ENCODE assay signal across 26 cellular contexts in genomic region chr11:2996976-2997375, GRCh38. TPM values are rescaled to one million over a fixed set of nuclear protein-coding genes. Genes with fewer than 3 reads are reported as not detected.
DNase-seq lines count a peak whose midpoint lies in the region; ATAC-seq and TF ChIP-seq lines count a peak whose summit lies in the region.
"Had no signal": no experiment of that assay in that cellular context is flagged by ENCODE, and none has a peak within 500 bp of the region (broad histone marks: within the 10 kb centered on the region; RNA-seq: fewer than 3 reads in every experiment).

No MANE protein-coding gene starts in this region.

- POLR2A ChIA-PET in HCT116 (lab: Charles Lee) = no interaction called here

- no peak for TF ChIP-seq CTCF in HCT116 (IDR thresholded peaks at IDR 0.05 in 2 of 3, conservative IDR thresholded peaks at IDR 0.05 in 1 of 3; ENCODE audit: borderline replicate concordance in 1 of 3, insufficient read depth in 1 of 3, low read depth in 2 of 3, low read length in 2 of 3)
- no peak for TF ChIP-seq CTCF in dorsolateral prefrontal cortex (IDR thresholded peaks at IDR 0.05 in 54 of 56, conservative IDR thresholded peaks at IDR 0.05 in 2 of 56; ENCODE audit: low read depth in 1 of 56, partially characterized antibody in 56 of 56)
- TF ChIP-seq CTCF in nephron progenitor cell (IDR thresholded peaks at IDR 0.05) = no peak

- TF ChIP-seq POLR2A in HCT116 (IDR thresholded peaks at IDR 0.05; ENCODE audit: borderline replicate concordance, extremely low read depth, insufficient read depth, insufficient read length) = no peak

- no peaks in the 10 kb centered on the region for H3K79me2 ChIP-seq in HCT116 (ENCODE audit: insufficient read depth, low read length)

- no peak overlapping the region for H3K9ac ChIP-seq in HCT116 (ENCODE audit: low read length)
- H3K9ac ChIP-seq: BLaER1 had no signal

- H3K27me3 Mint-ChIP-seq in nephron progenitor cell (ENCODE audit: low read depth, poor library complexity) = peaks cover 6% of the 10 kb centered on the region
- H3K27me3 Mint-ChIP-seq: activated naive CD8-positive, alpha-beta T cell had no signal

- no peaks in the 10 kb centered on the region for H3K9me3 ChIP-seq in HCT116 (ENCODE audit: control insufficient read depth in 1 of 2, insufficient read depth in 1 of 2, low read depth in 1 of 2, low read length in 2 of 2)
- H3K9me3 ChIP-seq: BLaER1, colonic mucosa had no signal

- H3K36me3 Mint-ChIP-seq in nephron progenitor cell (ENCODE audit: low read depth) = peaks cover 4% of the 10 kb centered on the region
- H3K36me3 Mint-ChIP-seq in stimulated activated effector memory CD8-positive, alpha-beta T cell treated with anti-CD3 and anti-CD28 coated beads, Interleukin-12 subunit alpha, Interleukin-12 subunit beta, amount 100 ng/mL, for 72 hours = peaks cover 40% of the 10 kb centered on the region

- no peak for ATAC-seq in HCT116
- ATAC-seq in stimulated activated effector memory CD8-positive, alpha-beta T cell treated with anti-CD3 and anti-CD28 coated beads, Interleukin-12 subunit alpha, Interleukin-12 subunit beta, amount 100 ng/mL, for 72 hours = no peak
- ATAC-seq in HG02588 (IDR thresholded peaks at IDR 0.05; ENCODE audit: unreplicated experiment) = no peak
- no peak for ATAC-seq in GM21515 (IDR thresholded peaks at IDR 0.05; ENCODE audit: unreplicated experiment)
- ATAC-seq: esophagus mucosa; left ventricle myocardium superior; naive thymus-derived CD8-positive, alpha-beta T cell had no signal

- peak overlapping the region; percentile 98 for H3K27ac Mint-ChIP-seq in nephron progenitor cell
- no peak overlapping the region for H3K27ac Mint-ChIP-seq in stimulated activated effector memory CD8-positive, alpha-beta T cell treated with anti-CD3 and anti-CD28 coated beads, Interleukin-12 subunit alpha, Interleukin-12 subunit beta, amount 100 ng/mL, for 72 hours
- H3K27ac Mint-ChIP-seq: activated naive CD8-positive, alpha-beta T cell; activated T-helper 1 cell treated with anti-CD3 and anti-CD28 coated beads, Interleukin-12 subunit alpha, Interleukin-12 subunit beta, Interleukin-2, Interleukin-4 antibody, amounts not matched to agents 30 ng/mL and 10 ng/mL and 1 ng/mL, durations not matched to agents 14 hours and 24 hours and 36 hours; endodermal cell had no signal

- H3K4me1 ChIP-seq in HCT116 (ENCODE audit: control insufficient read depth in 1 of 2, insufficient read depth in 2 of 2, low read length in 2 of 2) = peaks cover 0 to 9% of the 10 kb centered on the region in 2 experiments; a peak in 3 of 4 replicates

- no peak overlapping the region for H3K4me3 Mint-ChIP-seq in nephron progenitor cell
- H3K4me3 Mint-ChIP-seq in stimulated activated effector memory CD8-positive, alpha-beta T cell treated with anti-CD3 and anti-CD28 coated beads, Interleukin-12 subunit alpha, Interleukin-12 subunit beta, amount 100 ng/mL, for 72 hours = no peak overlapping the region
- H3K4me3 Mint-ChIP-seq: activated naive CD8-positive, alpha-beta T cell; activated T-helper 1 cell treated with anti-CD3 and anti-CD28 coated beads, Interleukin-12 subunit alpha, Interleukin-12 subunit beta, Interleukin-2, Interleukin-4 antibody, amounts not matched to agents 30 ng/mL and 10 ng/mL and 1 ng/mL, durations not matched to agents 14 hours and 24 hours and 36 hours; endodermal cell; naive thymus-derived CD8-positive, alpha-beta T cell had no signal

- no peaks in the 10 kb centered on the region for H3K9me3 Mint-ChIP-seq in nephron progenitor cell
- no peaks in the 10 kb centered on the region for H3K9me3 Mint-ChIP-seq in stimulated activated effector memory CD8-positive, alpha-beta T cell treated with anti-CD3 and anti-CD28 coated beads, Interleukin-12 subunit alpha, Interleukin-12 subunit beta, amount 100 ng/mL, for 72 hours
- H3K9me3 Mint-ChIP-seq: activated T-helper 1 cell treated with anti-CD3 and anti-CD28 coated beads, Interleukin-12 subunit alpha, Interleukin-12 subunit beta, Interleukin-2, Interleukin-4 antibody, amounts not matched to agents 30 ng/mL and 10 ng/mL and 1 ng/mL, durations not matched to agents 14 hours and 24 hours and 36 hours; endodermal cell; naive thymus-derived CD8-positive, alpha-beta T cell had no signal

- H3K27ac ChIP-seq in HCT116 (ENCODE audit: low read depth, low read length) (no peak overlapping the region), dorsolateral prefrontal cortex (peak overlapping the region in 37 of 59 donors; percentile 1 to 100 (median 49))
- H3K27ac ChIP-seq: BLaER1, colonic mucosa, HL-60 had no signal

- H3K4me2 ChIP-seq in HCT116 (ENCODE audit: low read length) = no peak overlapping the region
- H3K4me2 ChIP-seq: BLaER1 had no signal

- BruUV-seq in HCT116 (replicated peaks; lab: Mats Ljungman, UMichigan) = no TSS peak

- H3K4me3 ChIP-seq in H7 (ENCODE audit: insufficient read depth, low read depth, low read length) = no peak overlapping the region
- H3K4me3 ChIP-seq in HCT116 (replicated peaks in 1 of 2; ENCODE audit: low read depth in 1 of 2, low read length in 2 of 2) = no peak overlapping the region
- H3K4me3 ChIP-seq in dorsolateral prefrontal cortex = no peak overlapping the region
- H3K4me3 ChIP-seq: BLaER1, colonic mucosa had no signal

- RAD21 ChIA-PET in HCT116 (lab: Charles Lee; ENCODE audit: low non-redundant PET in 1 of 2, low total read pairs in 2 of 2, uncharacterized antibody in 2 of 2, unreplicated experiment in 2 of 2) = no interaction called here

- no peaks in the 10 kb centered on the region for H3K9me2 ChIP-seq in HCT116 (ENCODE audit: insufficient read depth)

- H4K20me1 ChIP-seq in HCT116 (ENCODE audit: insufficient read depth) = no peaks in the 10 kb centered on the region
- H4K20me1 ChIP-seq: BLaER1 had no signal

- CTCF ChIA-PET in HCT116 (lab: Charles Lee) = interaction anchor here (1.4 kb wide), 1 partner anchor 22 kb away, joined by 4 read pairs; no protein-coding TSS in a partner anchor

- H3K27me3 ChIP-seq in H7 (ENCODE audit: control insufficient read depth, insufficient read depth, low read length) (no peaks in the 10 kb centered on the region), HCT116 (ENCODE audit: insufficient read depth, low read length) (no peaks in the 10 kb centered on the region), dorsolateral prefrontal cortex (no peaks in the 10 kb centered on the region)
- H3K27me3 ChIP-seq: BLaER1, colonic mucosa had no signal

- H2AFZ ChIP-seq in HCT116 (ENCODE audit: low read depth, low read length, poor library complexity, severe bottlenecking) = no peak overlapping the region

- H3K36me3 ChIP-seq in H7 (replicated peaks; ENCODE audit: control insufficient read depth, insufficient read depth, low read length) (peaks cover 15% of the 10 kb centered on the region), HCT116 (ENCODE audit: control insufficient read depth in 1 of 2, insufficient read depth in 2 of 2, low read length in 2 of 2) (peaks cover 5 to 17% of the 10 kb centered on the region in 2 experiments; a peak in 2 of 4 replicates)
- H3K36me3 ChIP-seq: colonic mucosa had no signal

- DNase-seq in H7 = peak; percentile 50
- no peak for DNase-seq in HCT116 (ENCODE audit: low read depth, low spot score)
- DNase-seq in dorsolateral prefrontal cortex = no peak
- no peak for DNase-seq in nephron progenitor cell
- no peak for DNase-seq in stimulated activated effector memory CD8-positive, alpha-beta T cell treated with anti-CD3 and anti-CD28 coated beads, Interleukin-12 subunit alpha, Interleukin-12 subunit beta, amount 100 ng/mL, for 72 hours (ENCODE audit: low spot score in 2 of 2)
- no peak for DNase-seq in DMS153 treated with DMSO at 0.1 percent for 48 hours (lab: John Stamatoyannopoulos, UW; ENCODE audit: unreplicated experiment)
- DNase-seq: activated CD4-positive, CD25-positive, alpha-beta regulatory T cell; colonic mucosa; DMS53; endodermal cell; KG1; left ventricle myocardium superior; midbrain; naive thymus-derived CD8-positive, alpha-beta T cell; NCI-H1105 treated with DMSO at 0.1 percent for 48 hours; NCI-H187 treated with DMSO at 0.1 percent for 48 hours; NCI-H2171; retina; stimulated activated CD4-positive, alpha-beta T cell treated with anti-CD3 and anti-CD28 coated beads, Interleukin-2, amount 100 ng/mL, for 24 hours had no signal

- intact Hi-C loops in HCT116 (cut with micrococcal nuclease) = no loop called here
- intact Hi-C loops in dorsolateral prefrontal cortex (cut with DNase I) = loop anchor here in 1 of 2 donors (10.0 kb wide), 1 partner anchor 168 kb away; the partner anchor contains the start of gene OSBPL5

- TF ChIP-seq RAD21 in HCT116 (IDR thresholded peaks at IDR 0.05; ENCODE audit: low read depth) = no peak

- peaks cover 30% of the 10 kb centered on the region for H3K4me1 Mint-ChIP-seq in nephron progenitor cell
- H3K4me1 Mint-ChIP-seq in stimulated activated effector memory CD8-positive, alpha-beta T cell treated with anti-CD3 and anti-CD28 coated beads, Interleukin-12 subunit alpha, Interleukin-12 subunit beta, amount 100 ng/mL, for 72 hours = peaks cover 10% of the 10 kb centered on the region

TF ChIP-seq in HCT116, 20 proteins besides CTCF, POLR2A, EP300 and RAD21:
- peak; percentile 6; the same call in 1 of the 2 replicates for TF ChIP-seq POLR2AphosphoS5 (IDR thresholded peaks at IDR 0.05; ENCODE audit: low read depth, low read length)
- no peak for TF ChIP-seq CEBPB (IDR thresholded peaks at IDR 0.05; ENCODE audit: low read depth)
TF ChIP-seq in HCT116: peak in this region for 1.

RNA-seq across cellular contexts. Expression of gene NAP1L4, which starts 4.8 kb away (rescaled TPM):
- total RNA-seq in H7 (2014; rRNA removed; shearing (Covaris generic)) = 140 and 142 TPM in 2 replicates
- total RNA-seq in HCT116 (2021; ENCODE audit: unreplicated experiment) (144 TPM), dorsolateral prefrontal cortex (100 to 1,000 TPM; 135 to 252 (median 182) TPM)
- 63.0 and 82.2 TPM in 2 replicates for polyA plus RNA-seq in HCT116 (2012)
